Comparison of ENCODE assay signal across 9 cellular contexts in the genomic region with DNA sequence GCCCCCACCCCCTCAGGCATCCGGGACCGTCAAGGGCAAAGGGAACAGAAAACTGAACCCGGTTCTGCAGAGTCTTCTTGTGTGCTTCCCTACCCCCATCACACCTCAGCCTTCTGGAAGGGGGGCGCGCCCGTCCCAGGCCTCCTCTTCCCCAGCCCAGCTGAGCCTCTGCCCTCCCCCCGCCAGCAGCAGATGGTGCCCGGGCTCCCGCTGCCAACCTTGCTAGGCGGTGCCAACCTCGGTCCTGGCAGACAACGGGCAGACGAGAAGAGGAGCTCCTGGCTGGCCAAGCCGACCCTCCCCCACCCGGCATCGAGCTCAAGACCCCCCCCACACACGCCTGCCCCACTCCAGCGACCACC. TPM values are rescaled to one million over a fixed set of nuclear protein-coding genes. Genes with fewer than 3 reads are reported as not detected.
DNase-seq lines count a peak whose midpoint lies in the region; ATAC-seq and TF ChIP-seq lines count a peak whose summit lies in the region.
"Had no signal": no experiment of that assay in that cellular context is flagged by ENCODE, and none has a peak within 500 bp of the region (broad histone marks: within the 10 kb centered on the region; RNA-seq: fewer than 3 reads in every experiment).

No MANE protein-coding gene starts in this region.

- H3K27ac Mint-ChIP-seq in CD8-positive, alpha-beta memory T cell, result peak overlapping the region in 2 of 8 donors; percentile 16 to 67
- H3K27ac Mint-ChIP-seq in natural killer cell, result peak overlapping the region in 1 of 2 donors; percentile 65

- DNase-seq in CD8-positive, alpha-beta memory T cell, result peak in 1 of 5 donors; percentile 8
- DNase-seq in NCI-H1105 (lab: John Stamatoyannopoulos, UW), result peak; percentile 35
- peak; percentile 54 to 76 (median 66) for DNase-seq in body of pancreas
- DNase-seq in natural killer cell, result no peak
- no peak for DNase-seq in NOMO-1 treated with dmso at 0.1 percent for 144 hours (lab: John Stamatoyannopoulos, UW; ENCODE audit: unreplicated experiment)

- POLR2A ChIA-PET in CD8-positive, alpha-beta memory T cell (lab: Charles Lee), result interaction anchor here (0.5 to 1.3 kb wide), 4 partner anchors 18 to 29 kb away, joined by 3 to 6 read pairs (median 4); no protein-coding TSS in a partner anchor

- peak overlapping the region; percentile 54 for H3K4me3 ChIP-seq in CD8-positive, alpha-beta memory T cell (ENCODE audit: low read length)
- no peak overlapping the region for H3K4me3 ChIP-seq in body of pancreas

- peaks cover 0 to 3% (median 2%) of the 10 kb centered on the region in 3 donors for H3K36me3 Mint-ChIP-seq in CD8-positive, alpha-beta memory T cell
- no peaks in the 10 kb centered on the region for H3K36me3 Mint-ChIP-seq in natural killer cell

- TF ChIP-seq POLR2A in body of pancreas (IDR thresholded peaks at IDR 0.05), result no peak

- H3K9me3 ChIP-seq in CD8-positive, alpha-beta memory T cell (ENCODE audit: low read length), result no peaks in the 10 kb centered on the region
- no peaks in the 10 kb centered on the region for H3K9me3 ChIP-seq in body of pancreas

- peaks cover 65% of the 10 kb centered on the region for H3K4me1 ChIP-seq in CD8-positive, alpha-beta memory T cell (ENCODE audit: insufficient read depth, low read length)
- peaks cover 61% of the 10 kb centered on the region for H3K4me1 ChIP-seq in body of pancreas

- H3K36me3 ChIP-seq in CD8-positive, alpha-beta memory T cell (ENCODE audit: insufficient read depth, low read length), result no peaks in the 10 kb centered on the region
- no peaks in the 10 kb centered on the region for H3K36me3 ChIP-seq in body of pancreas (replicated peaks in 1 of 2; ENCODE audit: insufficient read depth in 1 of 2, low read depth in 2 of 2)

- CTCF ChIA-PET in CD8-positive, alpha-beta memory T cell (lab: Charles Lee), result interaction anchor here (0.5 to 12.7 kb wide), 19 partner anchors 10 to 217 kb away, joined by 3 to 274 read pairs (median 5); a partner anchor contains a TSS

- TF ChIP-seq CTCF in body of pancreas (IDR thresholded peaks at IDR 0.05) (no peak), natural killer cell (IDR thresholded peaks at IDR 0.05) (no peak)

- ATAC-seq in body of pancreas (no peak), natural killer cell (no peak), HG02938 (IDR thresholded peaks at IDR 0.05; ENCODE audit: unreplicated experiment) (no peak), GM21423 (IDR thresholded peaks at IDR 0.05; ENCODE audit: unreplicated experiment) (no peak), HG03565 (IDR thresholded peaks at IDR 0.05; ENCODE audit: unreplicated experiment) (no peak)

- intact Hi-C loops in body of pancreas (cut with DNase I), result no loop called here
- intact Hi-C loops in natural killer cell (cut with micrococcal nuclease), result no loop called here

- 0% methylated on average over 5 to 18 of the region's 18 CpGs for WGBS in body of pancreas, 2 donors

- H3K27me3 Mint-ChIP-seq in CD8-positive, alpha-beta memory T cell, result peaks cover 49 to 68% of the 10 kb centered on the region in 2 donors
- peaks cover 54 to 58% of the 10 kb centered on the region in 2 donors for H3K27me3 Mint-ChIP-seq in natural killer cell (ENCODE audit: low read depth in 2 of 2)

- H3K27ac ChIP-seq in CD8-positive, alpha-beta memory T cell (ENCODE audit: low read depth, low read length), result no peak overlapping the region
- peak overlapping the region in 1 of 4 donors; percentile 32 for H3K27ac ChIP-seq in body of pancreas

- peaks cover 52% of the 10 kb centered on the region for H3K27me3 ChIP-seq in CD8-positive, alpha-beta memory T cell (ENCODE audit: insufficient read depth, low read length, poor library complexity, severe bottlenecking)
- peaks cover 0 to 22% of the 10 kb centered on the region in 2 donors for H3K27me3 ChIP-seq in body of pancreas

- peak overlapping the region; percentile 32 to 94 (median 85) for H3K4me3 Mint-ChIP-seq in CD8-positive, alpha-beta memory T cell
- H3K4me3 Mint-ChIP-seq in natural killer cell, result peak overlapping the region; percentile 72

- no peaks in the 10 kb centered on the region for H3K9me3 Mint-ChIP-seq in CD8-positive, alpha-beta memory T cell
- no peaks in the 10 kb centered on the region for H3K9me3 Mint-ChIP-seq in natural killer cell

- H3K4me1 Mint-ChIP-seq in CD8-positive, alpha-beta memory T cell, result peaks cover 53 to 68% (median 66%) of the 10 kb centered on the region in 3 donors
- peaks cover 45 to 72% of the 10 kb centered on the region in 2 donors for H3K4me1 Mint-ChIP-seq in natural killer cell

RNA-seq across cellular contexts. Expression of a gene that starts 8.7 kb away (rescaled TPM):
- 1 to 10 TPM in 1 of 2 experiments, under 1 TPM in 1; 0.96 to 1.4 TPM for total RNA-seq in CD8-positive, alpha-beta memory T cell
- polyA plus RNA-seq in CD8-positive, alpha-beta memory T cell, result not detected
- total RNA-seq in body of pancreas, result 1 to 10 TPM in 1 of 2 donors, under 1 TPM in 1; 0.78 to 2.0 TPM
- total RNA-seq in natural killer cell, result 1 to 10 TPM; 2.4 to 4.1 (median 3.8) TPM
- total RNA-seq: SK-MEL-5 had no signal

RNA-seq across cellular contexts. Expression of a gene that starts 12.8 kb away (rescaled TPM):
- 100 to 1,000 TPM; 349 to 352 TPM for total RNA-seq in CD8-positive, alpha-beta memory T cell
- 34.7 TPM for polyA plus RNA-seq in CD8-positive, alpha-beta memory T cell
- total RNA-seq in body of pancreas, result 10 to 100 TPM; 47.7 to 77.5 TPM
- 10 to 100 TPM; 28.6 to 39.3 (median 34.9) TPM for total RNA-seq in natural killer cell

RNA-seq across cellular contexts. Expression of a gene that starts 25.7 kb away (rescaled TPM):
- under 1 TPM; 0.22 to 0.47 TPM for total RNA-seq in CD8-positive, alpha-beta memory T cell
- polyA plus RNA-seq in CD8-positive, alpha-beta memory T cell, result not detected
- total RNA-seq in body of pancreas (1 to 10 TPM; 2.9 to 4.6 TPM), natural killer cell (under 1 TPM in 1 of 3 donors, not detected in 2; 0.82 TPM)

Comparison
In these comparisons a context has a peak if more than half of its experiments do, and no peak if none do; other contexts are left out.
1. DNase-seq: peak in NCI-H1105 (single experiment) and body of pancreas (4 of 4); none in natural killer cell (single experiment) and NOMO-1 treated with dmso at 0.1 percent for 144 hours (single experiment).
2. RNA of a gene that starts 12.8 kb away (total RNA-seq): 349 to 352 TPM in CD8-positive, alpha-beta memory T cell; 47.7 to 77.5 TPM in body of pancreas and 28.6 to 39.3 TPM in natural killer cell; every median in the first group is over 4 times any median in the second.